In genomic region chr4:67721770-67722597, GRCh38 we compare ENCODE assay signal across 17 cellular contexts. TPM values are rescaled to one million over a fixed set of nuclear protein-coding genes. Genes with fewer than 3 reads are reported as not detected.
DNase-seq lines count a peak whose midpoint lies in the region; ATAC-seq, FAIRE-seq and TF ChIP-seq lines count a peak whose summit lies in the region.
"Had no signal": no experiment of that assay in that cellular context is flagged by ENCODE, and none has a peak within 500 bp of the region (broad histone marks: within the 10 kb centered on the region; RNA-seq: fewer than 3 reads in every experiment).

No MANE protein-coding gene starts in this region.

- H3K36me3 Mint-ChIP-seq in neural progenitor cell: peaks cover 6% of the 10 kb centered on the region
- H3K36me3 Mint-ChIP-seq in CD8-positive, alpha-beta T cell: peaks cover 23% of the 10 kb centered on the region

- POLR2A ChIA-PET in endothelial cell of umbilical vein (lab: Charles Lee): no interaction called here
- POLR2A ChIA-PET in CD8-positive, alpha-beta T cell (lab: Charles Lee): no interaction called here

- H3K27me3 Mint-ChIP-seq in neural progenitor cell (ENCODE audit: insufficient read depth, low read depth): no peaks in the 10 kb centered on the region
- no peaks in the 10 kb centered on the region for H3K27me3 Mint-ChIP-seq in CD8-positive, alpha-beta T cell (ENCODE audit: low read depth)
- H3K27me3 Mint-ChIP-seq: brain had no signal

- no peak overlapping the region for H3K4me2 ChIP-seq in endothelial cell of umbilical vein (ENCODE audit: insufficient read depth, low read length)
- H3K4me2 ChIP-seq in neural progenitor cell: no peak overlapping the region

- H3K9ac ChIP-seq in endothelial cell of umbilical vein (replicated peaks; ENCODE audit: extremely low read depth, insufficient read depth, low read length): no peak overlapping the region
- no peak overlapping the region for H3K9ac ChIP-seq in neural progenitor cell

- H3K79me2 ChIP-seq in endothelial cell of umbilical vein (ENCODE audit: control insufficient read depth, insufficient read depth, low read length) (no peaks in the 10 kb centered on the region), neural progenitor cell (ENCODE audit: low read depth) (no peaks in the 10 kb centered on the region)

- H4K20me1 ChIP-seq in endothelial cell of umbilical vein (replicated peaks; ENCODE audit: control insufficient read depth, extremely low read depth, insufficient read depth, low read length) (no peaks in the 10 kb centered on the region), neural progenitor cell (ENCODE audit: low read depth) (no peaks in the 10 kb centered on the region)

- intact Hi-C loops in endothelial cell of umbilical vein (cut with micrococcal nuclease): no loop called here
- intact Hi-C loops in CD8-positive, alpha-beta T cell (cut with DNase I, micrococcal nuclease): no loop called here

- H3K27ac ChIP-seq in endothelial cell of umbilical vein (ENCODE audit: insufficient read depth, low read depth, low read length) (peak overlapping the region; percentile 16), neural progenitor cell (no peak overlapping the region), WERI-Rb-1 (no peak overlapping the region)
- no peak overlapping the region for H3K27ac ChIP-seq in CD8-positive, alpha-beta T cell (ENCODE audit: low read depth, low read length)
- H3K27ac ChIP-seq: VCaP had no signal

- H3K27me3 ChIP-seq in endothelial cell of umbilical vein (ENCODE audit: control insufficient read depth in 2 of 2, insufficient read depth in 2 of 2, low read length in 2 of 2) (no peaks in the 10 kb centered on the region), neural progenitor cell (no peaks in the 10 kb centered on the region), HAP-1 (ENCODE audit: low read depth) (no peaks in the 10 kb centered on the region), WERI-Rb-1 (ENCODE audit: insufficient read depth, low read depth, severe bottlenecking) (no peaks in the 10 kb centered on the region)
- no peaks in the 10 kb centered on the region for H3K27me3 ChIP-seq in CD8-positive, alpha-beta T cell (ENCODE audit: insufficient read depth, low read length)
- H3K27me3 ChIP-seq: suprapubic skin had no signal

- H3K4me3 Mint-ChIP-seq in neural progenitor cell: no peak overlapping the region
- no peak overlapping the region for H3K4me3 Mint-ChIP-seq in CD8-positive, alpha-beta T cell
- H3K4me3 Mint-ChIP-seq: activated T-cell treated with anti-CD3 and anti-CD28 coated beads, Interleukin-2, amount 50 U/mL, for 4 hours; brain; immature natural killer cell had no signal

- H3K4me1 ChIP-seq in endothelial cell of umbilical vein (ENCODE audit: control insufficient read depth, extremely low read depth, insufficient read depth, low read length): peaks cover 5% of the 10 kb centered on the region
- peaks cover 6% of the 10 kb centered on the region for H3K4me1 ChIP-seq in neural progenitor cell
- H3K4me1 ChIP-seq in CD8-positive, alpha-beta T cell (ENCODE audit: insufficient read depth, low read length): no peaks in the 10 kb centered on the region
- H3K4me1 ChIP-seq in HAP-1: no peaks in the 10 kb centered on the region

- BruUV-seq in endothelial cell of umbilical vein (replicated peaks; lab: Mats Ljungman, UMichigan): no TSS peak

- in situ Hi-C loops in HAP-1 (cut with MboI; ENCODE audit: low sequenced_read_pairs): no loop called here

- dilution Hi-C loops in endothelial cell of umbilical vein (cut with MboI; ENCODE audit: extremely low pct_ligation_motif_present, low sequenced_read_pairs): no loop called here

- no peaks in the 10 kb centered on the region for H3F3A ChIP-seq in neural progenitor cell (ENCODE audit: low read depth)

- no peak for TF ChIP-seq CTCF in endothelial cell of umbilical vein (IDR thresholded peaks at IDR 0.05; ENCODE audit: extremely low read depth in 1 of 2, insufficient read depth in 1 of 2, low read depth in 1 of 2, low read length in 2 of 2)
- no peak for TF ChIP-seq CTCF in neural progenitor cell (IDR thresholded peaks at IDR 0.05)
- TF ChIP-seq CTCF in CD8-positive, alpha-beta T cell (IDR thresholded peaks at IDR 0.05): no peak
- no peak for TF ChIP-seq CTCF in WERI-Rb-1 (IDR thresholded peaks at IDR 0.05; ENCODE audit: low read depth, low read length)

- H3K36me3 ChIP-seq in endothelial cell of umbilical vein (ENCODE audit: control insufficient read depth in 2 of 2, extremely low read depth in 1 of 2, insufficient read depth in 2 of 2, low read length in 2 of 2) (no peaks in the 10 kb centered on the region), neural progenitor cell (no peaks in the 10 kb centered on the region), HAP-1 (replicated peaks) (no peaks in the 10 kb centered on the region), WERI-Rb-1 (no peaks in the 10 kb centered on the region)
- H3K36me3 ChIP-seq in CD8-positive, alpha-beta T cell (ENCODE audit: insufficient read depth, low read length): peaks cover 11% of the 10 kb centered on the region

- H3K4me1 Mint-ChIP-seq in neural progenitor cell: peaks cover 2% of the 10 kb centered on the region
- no peaks in the 10 kb centered on the region for H3K4me1 Mint-ChIP-seq in CD8-positive, alpha-beta T cell (ENCODE audit: low read depth)
- H3K4me1 Mint-ChIP-seq: brain had no signal

- CTCF ChIA-PET in endothelial cell of umbilical vein (lab: Charles Lee): interaction anchor here (1.0 to 6.0 kb wide), 3 partner anchors 21 to 25 kb away, joined by 3 to 27 read pairs (median 8); partner anchors contain the start of gene UBA6
- CTCF ChIA-PET in CD8-positive, alpha-beta T cell (lab: Charles Lee): no interaction called here

- no peak overlapping the region for H3K27ac Mint-ChIP-seq in neural progenitor cell
- H3K27ac Mint-ChIP-seq in CD8-positive, alpha-beta T cell: no peak overlapping the region
- H3K27ac Mint-ChIP-seq: brain, immature natural killer cell had no signal

- H3K4me3 ChIP-seq in endothelial cell of umbilical vein (replicated peaks in 1 of 3; ENCODE audit: insufficient read depth in 1 of 3, low read depth in 1 of 3, low read length in 3 of 3): no peak overlapping the region
- no peak overlapping the region for H3K4me3 ChIP-seq in neural progenitor cell
- no peak overlapping the region for H3K4me3 ChIP-seq in CD8-positive, alpha-beta T cell (ENCODE audit: low read depth, low read length)
- H3K4me3 ChIP-seq in HAP-1: no peak overlapping the region
- no peak overlapping the region for H3K4me3 ChIP-seq in WERI-Rb-1 (ENCODE audit: low read depth, low read length)
- H3K4me3 ChIP-seq: suprapubic skin had no signal

- H2AFZ ChIP-seq in endothelial cell of umbilical vein (ENCODE audit: low read depth, low read length): no peak overlapping the region
- H2AFZ ChIP-seq in neural progenitor cell (replicated peaks): no peak overlapping the region

- no peaks in the 10 kb centered on the region for H3K9me3 ChIP-seq in endothelial cell of umbilical vein (replicated peaks; ENCODE audit: control insufficient read depth, insufficient read depth, low read length)
- no peaks in the 10 kb centered on the region for H3K9me3 ChIP-seq in neural progenitor cell (ENCODE audit: low read depth)
- no peaks in the 10 kb centered on the region for H3K9me3 ChIP-seq in CD8-positive, alpha-beta T cell (ENCODE audit: low read length)
- no peaks in the 10 kb centered on the region for H3K9me3 ChIP-seq in HAP-1
- no peaks in the 10 kb centered on the region for H3K9me3 ChIP-seq in WERI-Rb-1 (ENCODE audit: severe bottlenecking)
- H3K9me3 ChIP-seq: suprapubic skin had no signal

- DNase-seq in HCEC 1CT: peak; percentile 33
- peak; percentile 78 for DNase-seq in RKO (ENCODE audit: low spot score)
- DNase-seq in endothelial cell of umbilical vein (ENCODE audit: low read depth, low spot score): peak; percentile 29
- DNase-seq in neural progenitor cell (ENCODE audit: low spot score): peak; percentile 28
- no peak for DNase-seq in CD8-positive, alpha-beta T cell
- DNase-seq in HAP-1 (ENCODE audit: low spot score in 2 of 2): no peak
- DNase-seq in WERI-Rb-1: no peak
- DNase-seq: activated T-cell treated with anti-CD3 and anti-CD28 coated beads, Interleukin-2, amount 50 U/mL, for 4 hours; immature natural killer cell had no signal

- FAIRE-seq in endothelial cell of umbilical vein (lab: Jason Lieb, UNC): peak; percentile 85
- FAIRE-seq: D721Med, GM19239 had no signal

- ATAC-seq in CD8-positive, alpha-beta T cell: no peak
- ATAC-seq in GM18520 (IDR thresholded peaks at IDR 0.05; ENCODE audit: unreplicated experiment): no peak
- ATAC-seq: activated T-cell treated with anti-CD3 and anti-CD28 coated beads, Interleukin-2, amount 50 U/mL, for 4 hours; sciatic nerve had no signal

- H3K9me1 ChIP-seq in endothelial cell of umbilical vein (replicated peaks; ENCODE audit: control insufficient read depth, extremely low read depth, insufficient read depth, low read length): no peaks in the 10 kb centered on the region

- H3K9me3 Mint-ChIP-seq in neural progenitor cell: no peaks in the 10 kb centered on the region
- peaks cover 2% of the 10 kb centered on the region for H3K9me3 Mint-ChIP-seq in CD8-positive, alpha-beta T cell
- H3K9me3 Mint-ChIP-seq: immature natural killer cell had no signal

- no peak for TF ChIP-seq POLR2A in endothelial cell of umbilical vein (IDR thresholded peaks at IDR 0.05; ENCODE audit: low read depth, low read length)

TF ChIP-seq in endothelial cell of umbilical vein, 7 proteins besides CTCF, POLR2A, EP300 and RAD21 (continues in another document):
- TF ChIP-seq POLR2AphosphoS5 (IDR thresholded peaks at IDR 0.05; ENCODE audit: insufficient read depth, low read depth, low read length): peak; percentile 31

RNA-seq across cellular contexts. Expression of gene UBA6, which starts 21.0 kb away (rescaled TPM):
- total RNA-seq in endothelial cell of umbilical vein: 96.4 and 97.4 TPM in 2 replicates
- 20.8 and 30.9 TPM in 2 replicates for polyA plus RNA-seq in endothelial cell of umbilical vein
- 41.3 and 42.5 TPM in 2 replicates for polyA plus RNA-seq in endothelial cell of umbilical vein (2011; cell fraction: cytosol; rRNA removed)
- polyA plus RNA-seq in endothelial cell of umbilical vein (2011; cell fraction: nucleus; rRNA removed): 122 and 152 TPM in 2 replicates
- 55.7 and 56.5 TPM in 2 replicates for polyA plus RNA-seq in endothelial cell of umbilical vein (2012)
- 113 and 136 TPM in 2 replicates for polyA minus RNA-seq in endothelial cell of umbilical vein
- polyA minus RNA-seq in endothelial cell of umbilical vein (2011; cell fraction: cytosol; rRNA and poly(A)+ RNA removed): 44.5 TPM
- polyA minus RNA-seq in endothelial cell of umbilical vein (2011; cell fraction: nucleus; rRNA and poly(A)+ RNA removed): 70.8 and 109 TPM in 2 replicates
- 120 and 162 TPM in 2 replicates for total RNA-seq in neural progenitor cell (ENCODE audit: low replicate concordance)
- total RNA-seq in CD8-positive, alpha-beta T cell: 10 to 100 TPM; 35.9 to 44.7 TPM

RNA-seq across cellular contexts. Expression of gene GNRHR, which starts 32.2 kb away (rescaled TPM):
- not detected in 2 replicates for total RNA-seq in endothelial cell of umbilical vein
- not detected in 2 replicates for polyA plus RNA-seq in endothelial cell of umbilical vein
- not detected in 2 replicates for polyA plus RNA-seq in endothelial cell of umbilical vein (2011; cell fraction: cytosol; rRNA removed)
- not detected in 2 replicates for polyA plus RNA-seq in endothelial cell of umbilical vein (2011; cell fraction: nucleus; rRNA removed)
- 0.09 TPM in 1 of 2 replicates, not detected in the other for polyA plus RNA-seq in endothelial cell of umbilical vein (2012)
- not detected in 2 replicates for polyA minus RNA-seq in endothelial cell of umbilical vein
- not detected for polyA minus RNA-seq in endothelial cell of umbilical vein (2011; cell fraction: cytosol; rRNA and poly(A)+ RNA removed)
- polyA minus RNA-seq in endothelial cell of umbilical vein (2011; cell fraction: nucleus; rRNA and poly(A)+ RNA removed): not detected in 2 replicates
- total RNA-seq in neural progenitor cell (ENCODE audit: low replicate concordance): not detected in 2 replicates
- total RNA-seq in CD8-positive, alpha-beta T cell: not detected
- total RNA-seq: activated T-cell treated with anti-CD3 and anti-CD28 coated beads, Interleukin-2, amount 50 U/mL, for 4 hours; myocyte; sciatic nerve; suprapubic skin had no signal
- polyA plus RNA-seq: immature natural killer cell had no signal

Comparison
In these comparisons a context has a peak if more than half of its experiments do, and no peak if none do; other contexts are left out.
1. DNase-seq: peak in HCEC 1CT (single experiment), RKO (single experiment), endothelial cell of umbilical vein (single experiment) and neural progenitor cell (single experiment); none in CD8-positive, alpha-beta T cell (0 of 7), HAP-1 (0 of 2) and WERI-Rb-1 (single experiment).